In the genomic region with DNA sequence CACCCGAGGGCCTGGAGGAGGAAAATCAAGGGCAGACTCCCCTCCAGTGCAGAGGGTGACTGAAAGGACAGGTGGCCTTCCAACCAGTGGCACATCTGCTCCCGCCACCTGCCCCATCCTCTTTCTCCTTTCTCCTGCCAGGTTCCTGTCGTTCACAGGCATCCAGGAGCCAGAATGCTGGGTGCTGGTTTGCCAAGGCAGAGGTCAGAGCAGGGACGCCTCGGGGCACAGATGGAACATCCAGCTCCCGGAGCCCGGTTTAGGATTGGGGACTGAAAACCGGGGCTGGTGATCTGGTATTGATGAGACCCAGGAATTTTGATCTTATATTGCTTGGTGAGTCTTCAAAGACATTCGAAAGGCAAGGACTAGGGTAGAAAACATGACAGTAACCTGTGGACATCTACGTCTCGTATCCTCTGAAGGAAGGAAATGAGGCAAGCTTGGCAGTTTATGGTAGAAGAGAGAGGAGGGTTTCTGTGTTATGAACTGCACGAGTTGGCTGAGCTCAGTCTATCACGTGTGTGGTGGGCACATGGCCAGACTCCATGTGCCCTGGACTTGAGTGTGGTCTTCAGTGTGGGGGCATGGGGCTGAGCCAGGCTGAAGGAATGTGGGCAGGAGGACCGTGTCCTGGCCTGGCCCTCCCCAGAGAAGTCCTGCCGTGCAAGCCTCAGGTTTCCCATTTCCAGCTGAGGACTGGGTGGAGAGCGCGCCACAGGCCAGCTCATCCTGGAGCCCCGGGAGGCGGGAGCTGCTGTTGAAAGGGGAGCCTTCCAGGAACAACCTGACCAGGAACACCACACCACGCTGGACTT, we compare ENCODE assay signal across 33 cellular contexts.
DNase-seq lines count a peak whose midpoint lies in the region; ATAC-seq and TF ChIP-seq lines count a peak whose summit lies in the region.
"Had no signal": no experiment of that assay in that cellular context is flagged by ENCODE, and none has a peak within 500 bp of the region (broad histone marks: within the 10 kb centered on the region; RNA-seq: fewer than 3 reads in every experiment).

No MANE protein-coding gene starts in this region.

- TF ChIP-seq EP300 in esophagus muscularis mucosa (IDR thresholded peaks at IDR 0.05) = no peak

- no peak overlapping the region for H3K27ac Mint-ChIP-seq in activated CD8-positive, alpha-beta memory T cell treated with anti-CD3 and anti-CD28 coated beads, Interleukin-2, amount 10 ng/mL, durations not matched to agents 7 days and 5 days
- H3K27ac Mint-ChIP-seq: activated T-helper 2 cell treated with anti-CD3 and anti-CD28 coated beads, Interferon-gamma antibody, Interleukin-2, Interleukin-4, amounts not matched to agents 10 μg/mL and 5 μg/mL and 100 μg/mL, durations not matched to agents 14 hours and 24 hours and 36 hours; CD8-positive, alpha-beta T cell; dendritic cell treated with granulocyte-macrophage colony-stimulating factor and Interleukin-4, amounts not matched to agents 40 ng/mL and 50 ng/mL, for 4 days; HFFc6; neural progenitor cell had no signal

- no peaks in the 10 kb centered on the region for H3K4me1 ChIP-seq in esophagus muscularis mucosa
- H3K4me1 ChIP-seq: BE2C, body of pancreas, parathyroid adenoma, tibial artery, vagina had no signal

- CTCF ChIA-PET in activated CD8-positive, alpha-beta memory T cell treated with anti-CD3 and anti-CD28 coated beads, Interleukin-2, amount 10 ng/mL, durations not matched to agents 7 days and 5 days (lab: Charles Lee) = interaction anchor here (0.7 to 1.3 kb wide), 4 partner anchors 9 to 62 kb away, joined by 3 to 4 read pairs (median 4); no protein-coding TSS in a partner anchor

- H3K4me3 ChIP-seq in esophagus muscularis mucosa = no peak overlapping the region
- H3K4me3 ChIP-seq: body of pancreas, neural progenitor cell, tibial artery, vagina had no signal

- H3K4me1 Mint-ChIP-seq in activated CD8-positive, alpha-beta memory T cell treated with anti-CD3 and anti-CD28 coated beads, Interleukin-2, amount 10 ng/mL, durations not matched to agents 7 days and 5 days = peaks cover 24% of the 10 kb centered on the region
- H3K4me1 Mint-ChIP-seq: neural progenitor cell had no signal

- H3K27ac ChIP-seq in esophagus muscularis mucosa (replicated peaks in 1 of 4) = no peak overlapping the region
- H3K27ac ChIP-seq: body of pancreas, neural progenitor cell, parathyroid adenoma, tibial artery, vagina, WERI-Rb-1 had no signal

- no peaks in the 10 kb centered on the region for H3K36me3 ChIP-seq in esophagus muscularis mucosa
- H3K36me3 ChIP-seq: BE2C, neural progenitor cell, tibial artery, vagina, WERI-Rb-1 had no signal

- no peaks in the 10 kb centered on the region for H3K36me3 Mint-ChIP-seq in activated CD8-positive, alpha-beta memory T cell treated with anti-CD3 and anti-CD28 coated beads, Interleukin-2, amount 10 ng/mL, durations not matched to agents 7 days and 5 days
- H3K36me3 Mint-ChIP-seq: CD8-positive, alpha-beta T cell; neural progenitor cell had no signal

- no peaks in the 10 kb centered on the region for H3K9me3 Mint-ChIP-seq in activated CD8-positive, alpha-beta memory T cell treated with anti-CD3 and anti-CD28 coated beads, Interleukin-2, amount 10 ng/mL, durations not matched to agents 7 days and 5 days (ENCODE audit: low read depth)
- H3K9me3 Mint-ChIP-seq: activated T-helper 2 cell treated with anti-CD3 and anti-CD28 coated beads, Interferon-gamma antibody, Interleukin-2, Interleukin-4, amounts not matched to agents 10 μg/mL and 5 μg/mL and 100 μg/mL, durations not matched to agents 14 hours and 24 hours and 36 hours; CD8-positive, alpha-beta T cell; central memory CD8-positive, alpha-beta T cell; dendritic cell treated with granulocyte-macrophage colony-stimulating factor and Interleukin-4, amounts not matched to agents 40 ng/mL and 50 ng/mL, for 4 days had no signal

- no peak for TF ChIP-seq POLR2A in esophagus muscularis mucosa (IDR thresholded peaks at IDR 0.05; ENCODE audit: low read depth)

- no peaks in the 10 kb centered on the region for H3K9me3 ChIP-seq in esophagus muscularis mucosa
- H3K9me3 ChIP-seq: BE2C, body of pancreas, tibial artery, vagina had no signal

- WGBS in esophagus muscularis mucosa = 75% methylated on average over 18 of the region's 20 CpGs

- H3K27me3 Mint-ChIP-seq in activated CD8-positive, alpha-beta memory T cell treated with anti-CD3 and anti-CD28 coated beads, Interleukin-2, amount 10 ng/mL, durations not matched to agents 7 days and 5 days = peaks cover 66% of the 10 kb centered on the region

- intact Hi-C loops in esophagus muscularis mucosa (cut with DNase I) = no loop called here

- peaks cover 0 to 60% (median 0%) of the 10 kb centered on the region in 4 donors for H3K27me3 ChIP-seq in esophagus muscularis mucosa
- H3K27me3 ChIP-seq: body of pancreas, neural progenitor cell, vagina had no signal

- H3K4me3 Mint-ChIP-seq in activated CD8-positive, alpha-beta memory T cell treated with anti-CD3 and anti-CD28 coated beads, Interleukin-2, amount 10 ng/mL, durations not matched to agents 7 days and 5 days = no peak overlapping the region
- H3K4me3 Mint-ChIP-seq: CD8-positive, alpha-beta T cell; central memory CD8-positive, alpha-beta T cell; dendritic cell treated with granulocyte-macrophage colony-stimulating factor and Interleukin-4, amounts not matched to agents 40 ng/mL and 50 ng/mL, for 4 days; HFFc6 had no signal

- TF ChIP-seq CTCF in esophagus muscularis mucosa (IDR thresholded peaks at IDR 0.05) = no peak

- ATAC-seq in activated CD8-positive, alpha-beta memory T cell treated with anti-CD3 and anti-CD28 coated beads, Interleukin-2, amount 10 ng/mL, durations not matched to agents 7 days and 5 days = no peak
- ATAC-seq in GM19395 (IDR thresholded peaks at IDR 0.05; ENCODE audit: unreplicated experiment) = no peak
- ATAC-seq: body of pancreas; CD8-positive, alpha-beta T cell; left lobe of liver; Panc1 had no signal

- peak; percentile 51 for DNase-seq in activated CD8-positive, alpha-beta memory T cell treated with anti-CD3 and anti-CD28 coated beads for 24 hours
- DNase-seq in activated CD8-positive, alpha-beta memory T cell treated with anti-CD3 and anti-CD28 coated beads, Interleukin-2, amount 10 ng/mL, durations not matched to agents 7 days and 5 days = no peak
- peak; percentile 31 for DNase-seq in D341Med (ENCODE audit: low spot score)
- peak; percentile 58 for DNase-seq in HT1080 (ENCODE audit: low read depth)
- DNase-seq in esophagus muscularis mucosa (ENCODE audit: extremely low spot score) = peak; percentile 47
- no peak for DNase-seq in OCI-M1 (lab: John Stamatoyannopoulos, UW)
- DNase-seq: activated CD8-positive, alpha-beta memory T cell treated with anti-CD3 and anti-CD28 coated beads, Interleukin-2, amount 50 U/mL, for 4 hours; BE2C; body of pancreas; CD8-positive, alpha-beta T cell; erythroblast; glutamatergic neuron; GOT3; HFFc6; mesenchymal stem cell; NCI-H1105; NCI-H1930; NCI-H2227 treated with DMSO at 0.1 percent for 48 hours; NCI-H69; retina; stimulated activated CD4-positive, alpha-beta T cell treated with anti-CD3 and anti-CD28 coated beads, Interleukin-1b, Interleukin-23, amount 100 ng/mL, for 48 hours; SW 1271; tibial artery; WERI-Rb-1 had no signal

Comparison
In these comparisons a context has a peak if more than half of its experiments do, and no peak if none do; other contexts are left out.
1. DNase-seq: peak in activated CD8-positive, alpha-beta memory T cell treated with anti-CD3 and anti-CD28 coated beads for 24 hours (single experiment), D341Med (single experiment), HT1080 (single experiment) and esophagus muscularis mucosa (single experiment); none in activated CD8-positive, alpha-beta memory T cell treated with anti-CD3 and anti-CD28 coated beads, Interleukin-2, amount 10 ng/mL, durations not matched to agents 7 days and 5 days (single experiment) and OCI-M1 (single experiment).